Comparison of ENCODE assay signal across 14 cellular contexts in genomic region chr4:74503580-74503979, GRCh38. TPM values are rescaled to one million over a fixed set of nuclear protein-coding genes. Genes with fewer than 3 reads are reported as not detected.
DNase-seq lines count a peak whose midpoint lies in the region; ATAC-seq and TF ChIP-seq lines count a peak whose summit lies in the region.
"Had no signal": no experiment of that assay in that cellular context is flagged by ENCODE, and none has a peak within 500 bp of the region (broad histone marks: within the 10 kb centered on the region; RNA-seq: fewer than 3 reads in every experiment).

No MANE protein-coding gene starts in this region.

- H3K27ac ChIP-seq in SJSA1 (peak overlapping the region; percentile 35), fibroblast of lung (ENCODE audit: insufficient read depth, low read length) (no peak overlapping the region), Peyer's patch (no peak overlapping the region)
- H3K27ac ChIP-seq: 22Rv1, WERI-Rb-1 had no signal

- no peak for TF ChIP-seq POLR2A in Peyer's patch (IDR thresholded peaks at IDR 0.05)

- no peak overlapping the region for H2AFZ ChIP-seq in fibroblast of lung (ENCODE audit: low read length)

- H3K4me2 ChIP-seq in fibroblast of lung (ENCODE audit: extremely low read depth, insufficient read depth, low read length), result no peak overlapping the region

- H3K4me3 ChIP-seq in SJSA1 (no peak overlapping the region), fibroblast of lung (replicated peaks in 1 of 4; ENCODE audit: control extremely low read depth in 1 of 4, insufficient read depth in 1 of 4, low read depth in 3 of 4, low read length in 4 of 4) (no peak overlapping the region), Peyer's patch (no peak overlapping the region)
- H3K4me3 ChIP-seq: lung had no signal

- H3K36me3 ChIP-seq in SJSA1 (no peaks in the 10 kb centered on the region), fibroblast of lung (ENCODE audit: control insufficient read depth, insufficient read depth, low read length) (no peaks in the 10 kb centered on the region), Peyer's patch (no peaks in the 10 kb centered on the region)
- H3K36me3 ChIP-seq: WERI-Rb-1 had no signal

- H3K27me3 Mint-ChIP-seq in natural killer cell treated with Interleukin-12 subunit alpha and Interleukin-12 subunit beta and Interleukin-15 and Interleukin-18, amount 100 ng/mL, for 72 hours, result peaks cover 8 to 26% of the 10 kb centered on the region in 2 donors

- TF ChIP-seq CTCF in fibroblast of lung (conservative IDR thresholded peaks at IDR 0.05 in 1 of 2, IDR thresholded peaks at IDR 0.05 in 1 of 2; ENCODE audit: low read depth in 1 of 2, low read length in 2 of 2), result no peak
- no peak for TF ChIP-seq CTCF in Peyer's patch (IDR thresholded peaks at IDR 0.05)

- DNase-seq in DMS153 (lab: John Stamatoyannopoulos, UW), result peak; percentile 6
- no peak for DNase-seq in DMS153 treated with DMSO at 0.1 percent for 48 hours (lab: John Stamatoyannopoulos, UW; ENCODE audit: unreplicated experiment)
- peak; percentile 42 to 50 for DNase-seq in SJSA1 (ENCODE audit: low read depth in 1 of 2, low spot score in 2 of 2)
- DNase-seq in fibroblast of lung (ENCODE audit: low read depth in 2 of 2), result peak; percentile 47 to 83
- DNase-seq in renal cortical epithelial cell (ENCODE audit: low read depth), result peak; percentile 33
- no peak for DNase-seq in natural killer cell treated with Interleukin-12 subunit alpha and Interleukin-12 subunit beta and Interleukin-15 and Interleukin-18, amount 100 ng/mL, for 72 hours (ENCODE audit: low spot score)
- DNase-seq in HK-2 (ENCODE audit: unreplicated experiment), result no peak
- no peak for DNase-seq in Peyer's patch
- DNase-seq: activated naive CD4-positive, alpha-beta T cell treated with anti-CD3 and anti-CD28 coated beads for 36 hours; CD4-positive, alpha-beta memory T cell; substantia nigra; WERI-Rb-1 had no signal

- no peaks in the 10 kb centered on the region for H3K4me1 Mint-ChIP-seq in natural killer cell treated with Interleukin-12 subunit alpha and Interleukin-12 subunit beta and Interleukin-15 and Interleukin-18, amount 100 ng/mL, for 72 hours (ENCODE audit: low read depth in 2 of 2)
- H3K4me1 Mint-ChIP-seq: CD4-positive, alpha-beta memory T cell had no signal

- H3K27ac Mint-ChIP-seq in natural killer cell treated with Interleukin-12 subunit alpha and Interleukin-12 subunit beta and Interleukin-15 and Interleukin-18, amount 100 ng/mL, for 72 hours, result no peak overlapping the region
- H3K27ac Mint-ChIP-seq: activated naive CD4-positive, alpha-beta T cell treated with anti-CD3 and anti-CD28 coated beads for 36 hours; CD4-positive, alpha-beta memory T cell had no signal

- ATAC-seq in natural killer cell treated with Interleukin-12 subunit alpha and Interleukin-12 subunit beta and Interleukin-15 and Interleukin-18, amount 100 ng/mL, for 72 hours, result no peak

- peaks cover 7% of the 10 kb centered on the region for H3K9me3 Mint-ChIP-seq in natural killer cell treated with Interleukin-12 subunit alpha and Interleukin-12 subunit beta and Interleukin-15 and Interleukin-18, amount 100 ng/mL, for 72 hours
- H3K9me3 Mint-ChIP-seq: activated naive CD4-positive, alpha-beta T cell treated with anti-CD3 and anti-CD28 coated beads for 36 hours had no signal

- no peaks in the 10 kb centered on the region for H4K20me1 ChIP-seq in fibroblast of lung (ENCODE audit: control insufficient read depth, extremely low read depth, insufficient read depth, low read length)

- H3K27me3 ChIP-seq in SJSA1 (replicated peaks), result no peaks in the 10 kb centered on the region
- H3K27me3 ChIP-seq in fibroblast of lung (ENCODE audit: control insufficient read depth, insufficient read depth, low read length), result no peaks in the 10 kb centered on the region
- no peaks in the 10 kb centered on the region for H3K27me3 ChIP-seq in Peyer's patch

- no peaks in the 10 kb centered on the region for H3K79me2 ChIP-seq in fibroblast of lung (ENCODE audit: control insufficient read depth, insufficient read depth, low read length)

- H3K4me1 ChIP-seq in SJSA1 (replicated peaks), result peaks cover 55% of the 10 kb centered on the region
- H3K4me1 ChIP-seq in fibroblast of lung (ENCODE audit: control insufficient read depth, extremely low read depth, insufficient read depth, low read length), result peaks cover 13% of the 10 kb centered on the region
- H3K4me1 ChIP-seq in Peyer's patch, result no peaks in the 10 kb centered on the region

- no peak overlapping the region for H3K9ac ChIP-seq in fibroblast of lung (ENCODE audit: insufficient read depth, low read length)

- H3K9me3 ChIP-seq in SJSA1 (replicated peaks), result no peaks in the 10 kb centered on the region
- H3K9me3 ChIP-seq in fibroblast of lung (ENCODE audit: control insufficient read depth, insufficient read depth, low read depth, low read length), result no peaks in the 10 kb centered on the region
- H3K9me3 ChIP-seq in Peyer's patch, result no peaks in the 10 kb centered on the region

- H3K36me3 Mint-ChIP-seq in natural killer cell treated with Interleukin-12 subunit alpha and Interleukin-12 subunit beta and Interleukin-15 and Interleukin-18, amount 100 ng/mL, for 72 hours, result peaks cover 4% of the 10 kb centered on the region

- no peak overlapping the region for H3K4me3 Mint-ChIP-seq in natural killer cell treated with Interleukin-12 subunit alpha and Interleukin-12 subunit beta and Interleukin-15 and Interleukin-18, amount 100 ng/mL, for 72 hours
- H3K4me3 Mint-ChIP-seq: activated naive CD4-positive, alpha-beta T cell treated with anti-CD3 and anti-CD28 coated beads for 36 hours; CD4-positive, alpha-beta memory T cell had no signal

RNA-seq across cellular contexts. Expression of gene AREG, which starts 58.6 kb away (rescaled TPM):
- 0.25 and 0.79 TPM in 2 replicates for total RNA-seq in SJSA1 (2014; rRNA removed; shearing (Covaris generic))
- total RNA-seq in fibroblast of lung, result 1.5 and 2.0 TPM in 2 replicates
- 0.50 and 3.9 TPM in 2 replicates for polyA plus RNA-seq in fibroblast of lung
- polyA plus RNA-seq in fibroblast of lung (2012), result 0.28 and 3.5 TPM in 2 replicates
- 0.37 TPM in 1 of 2 replicates, not detected in the other for polyA minus RNA-seq in fibroblast of lung (ENCODE audit: low replicate concordance)
- 12.2 and 91.3 TPM in 2 replicates for total RNA-seq in renal cortical epithelial cell
- total RNA-seq in natural killer cell treated with Interleukin-12 subunit alpha and Interleukin-12 subunit beta and Interleukin-15 and Interleukin-18, amount 100 ng/mL, for 72 hours, result under 1 TPM; 0.38 to 0.95 TPM
- total RNA-seq in Peyer's patch, result 10 to 100 TPM; 10.5 to 27.2 (median 11.1) TPM

Comparison
In these comparisons a context has a peak if more than half of its experiments do, and no peak if none do; other contexts are left out.
1. DNase-seq: peak in DMS153 (single experiment), SJSA1 (2 of 2), fibroblast of lung (2 of 2) and renal cortical epithelial cell (single experiment); none in DMS153 treated with DMSO at 0.1 percent for 48 hours (single experiment), natural killer cell treated with Interleukin-12 subunit alpha and Interleukin-12 subunit beta and Interleukin-15 and Interleukin-18, amount 100 ng/mL, for 72 hours (single experiment), HK-2 (single experiment) and Peyer's patch (0 of 3).